Comparison of ENCODE assay signal across 8 cellular contexts in genomic region chr3:163382183-163382582, GRCh38.
"Had no signal": no experiment of that assay in that cellular context is flagged by ENCODE, and none has a peak within 500 bp of the region (broad histone marks: within the 10 kb centered on the region; RNA-seq: fewer than 3 reads in every experiment).

No MANE protein-coding gene starts in this region.

- DNase-seq: GM23248, GOT3, H7, H9, HCEC 1CT, HFFc6 had no signal

- H2AFZ ChIP-seq: GM23248, GM23338 had no signal

- H3K36me3 ChIP-seq: HAP-1 had no signal

- H3K9ac ChIP-seq: GM23248 had no signal

- H3K27ac ChIP-seq: GM23248 had no signal

- H3K4me3 ChIP-seq: GM23248, GM23338, HAP-1 had no signal

- H3K4me2 ChIP-seq: GM23338 had no signal

- H3K9me3 ChIP-seq: HAP-1 had no signal

- H3K4me1 ChIP-seq: HAP-1 had no signal
